In the genomic region with DNA sequence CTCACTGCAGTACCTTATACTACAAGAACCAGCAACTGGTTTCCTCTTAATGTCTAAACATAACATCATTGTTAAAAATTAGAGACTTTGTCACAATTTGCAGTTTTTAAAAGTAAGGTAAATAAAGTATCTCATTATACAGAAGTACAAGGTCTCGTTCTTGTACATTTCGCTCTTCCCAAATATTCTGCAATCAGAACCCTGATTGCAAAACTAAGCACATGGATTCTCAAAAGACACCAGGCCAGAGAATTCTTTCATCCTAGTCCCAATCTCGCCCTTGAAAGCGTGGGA, we compare ENCODE assay signal across 8 cellular contexts. TPM values are rescaled to one million over a fixed set of nuclear protein-coding genes. Genes with fewer than 3 reads are reported as not detected.
A peak's percentile ranks its signal among the peaks of the same experiment; 100 is the strongest.
DNase-seq lines count a peak whose midpoint lies in the region; ATAC-seq, FAIRE-seq and TF ChIP-seq lines count a peak whose summit lies in the region.

No MANE protein-coding gene starts in this region.

- WGBS in GM12878 (ENCODE audit: insufficient coverage, insufficient replicate concordance, low lambda C conversion rate, missing lambda C conversion rate), result 23% methylated on average over 4 of the region's 4 CpGs
- WGBS in lower leg skin, 2 donors, result 2 to 3% methylated on average over 4 of the region's 4 CpGs
- 10% methylated on average over 4 of the region's 4 CpGs for WGBS in thyroid gland, 2 donors

- peak overlapping the region; percentile 25 for H2AFZ ChIP-seq in GM12878 (ENCODE audit: control insufficient read depth, low read depth, low read length)

- intact Hi-C loops in GM12878 (cut with micrococcal nuclease; ENCODE audit: unreplicated experiment), result no loop called here
- intact Hi-C loops in lower leg skin (cut with DNase I; ENCODE audit: low total_unique reads), result no loop called here
- intact Hi-C loops in thyroid gland (cut with DNase I), result no loop called here

- TF ChIP-seq POLR2A in GM12878 (IDR thresholded peaks at IDR 0.05; ENCODE audit: low read depth, low read length), result no peak
- TF ChIP-seq POLR2A in lower leg skin (IDR thresholded peaks at IDR 0.05), result no peak
- no peak for TF ChIP-seq POLR2A in thyroid gland (IDR thresholded peaks at IDR 0.05)

- SMC1A ChIA-PET in GM12878 (lab: Charles Lee; ENCODE audit: uncharacterized antibody, unreplicated experiment), result interaction anchor here (1.1 kb wide), 1 partner anchor 250 kb away, joined by 4 read pairs; no protein-coding TSS in a partner anchor

- POLR2A ChIA-PET in GM12878 (lab: Charles Lee), result no interaction called here

- H3K79me2 ChIP-seq in GM12878 (ENCODE audit: control insufficient read depth, insufficient read depth, low read length), result no peaks in the 10 kb centered on the region

- DNase-seq in activated T-cell treated with anti-CD3 and anti-CD28 coated beads, Interleukin-2, amount 50 U/mL, for 24 hours, result no peak
- DNase-seq in activated T-cell treated with anti-CD3 and anti-CD28 coated beads, Interleukin-2, amount 50 U/mL, for 1 hour, result no peak
- no peak for DNase-seq in GM12878 (ENCODE audit: low read depth, low spot score)
- no peak for DNase-seq in lower leg skin (ENCODE audit: low spot score in 2 of 2)
- no peak for DNase-seq in thyroid gland
- DNase-seq in stimulated activated CD8-positive, alpha-beta memory T cell treated with anti-CD3 and anti-CD28 coated beads, Interleukin-4, amount 100 ng/mL, for 48 hours, result no peak
- DNase-seq in foreskin melanocyte, result no peak
- no peak for DNase-seq in HCEC 1CT

- H3K4me3 Mint-ChIP-seq in activated T-cell treated with anti-CD3 and anti-CD28 coated beads, Interleukin-2, amount 50 U/mL, for 24 hours, result peak overlapping the region; percentile 81

- no TSS peak for BruUV-seq in GM12878 (replicated peaks; lab: Mats Ljungman, UMichigan)

- TF ChIP-seq RAD21 in GM12878 (IDR thresholded peaks at IDR 0.05; ENCODE audit: insufficient read depth, low read depth, low read length), result no peak

- H3K4me1 ChIP-seq in GM12878 (ENCODE audit: control insufficient read depth, insufficient read depth, low read length) (no peaks in the 10 kb centered on the region; the same call in 1 of the 2 replicates), thyroid gland (peaks cover 6 to 9% of the 10 kb centered on the region in 2 donors)

- H3K9ac ChIP-seq in GM12878 (ENCODE audit: control insufficient read depth, insufficient read depth, low read length), result no peak overlapping the region

- H3K36me3 Mint-ChIP-seq in activated T-cell treated with anti-CD3 and anti-CD28 coated beads, Interleukin-2, amount 50 U/mL, for 24 hours (ENCODE audit: low read depth), result peaks cover 3% of the 10 kb centered on the region

- no peaks in the 10 kb centered on the region for H3K9me3 Mint-ChIP-seq in activated T-cell treated with anti-CD3 and anti-CD28 coated beads, Interleukin-2, amount 50 U/mL, for 24 hours

- in situ Hi-C loops in GM12878 (cut with MboI), result no loop called here

- no peaks in the 10 kb centered on the region for H4K20me1 ChIP-seq in GM12878 (ENCODE audit: control insufficient read depth, insufficient read depth)

- no peak for FAIRE-seq in GM12878 (lab: Jason Lieb, UNC)

- no peak for TF ChIP-seq CTCF in GM12878 (IDR thresholded peaks at IDR 0.05 in 2 of 3, conservative IDR thresholded peaks at IDR 0.05 in 1 of 3; ENCODE audit: control insufficient read depth in 2 of 3, extremely low read depth in 1 of 3, insufficient read depth in 1 of 3, low read depth in 3 of 3, low read length in 3 of 3)
- TF ChIP-seq CTCF in lower leg skin (IDR thresholded peaks at IDR 0.05), result no peak
- TF ChIP-seq CTCF in thyroid gland (IDR thresholded peaks at IDR 0.05), result no peak

- H3K27ac Mint-ChIP-seq in activated T-cell treated with anti-CD3 and anti-CD28 coated beads, Interleukin-2, amount 50 U/mL, for 24 hours, result peak overlapping the region; percentile 91

- H3K27me3 ChIP-seq in GM12878 (replicated peaks in 1 of 2; ENCODE audit: control insufficient read depth in 2 of 2, insufficient read depth in 2 of 2, low read length in 1 of 2) (peaks cover 2 to 8% of the 10 kb centered on the region in 2 experiments; a peak in 3 of 4 replicates), thyroid gland (no peaks in the 10 kb centered on the region)

- RAD21 ChIA-PET in GM12878 (lab: Charles Lee; ENCODE audit: unreplicated experiment), result no interaction called here

- H3K4me2 ChIP-seq in GM12878 (ENCODE audit: control insufficient read depth, insufficient read depth), result peak overlapping the region; percentile 70

- H3K36me3 ChIP-seq in GM12878 (ENCODE audit: control insufficient read depth in 2 of 2, insufficient read depth in 2 of 2, low read length in 1 of 2) (no peaks in the 10 kb centered on the region), thyroid gland (no peaks in the 10 kb centered on the region)

- CTCF ChIA-PET in GM12878 (lab: Yijun Ruan, JAX), result no interaction called here

- H3K9me3 ChIP-seq in GM12878 (replicated peaks; ENCODE audit: control insufficient read depth, insufficient read depth, low read length) (no peaks in the 10 kb centered on the region), thyroid gland (no peaks in the 10 kb centered on the region)

- no peak for ATAC-seq in GM12878

- H3K4me1 Mint-ChIP-seq in activated T-cell treated with anti-CD3 and anti-CD28 coated beads, Interleukin-2, amount 50 U/mL, for 24 hours (ENCODE audit: low read depth), result peaks cover 21% of the 10 kb centered on the region

- TF ChIP-seq EP300 in GM12878 (IDR thresholded peaks at IDR 0.05; ENCODE audit: borderline replicate concordance in 1 of 2, control insufficient read depth in 1 of 2, low read depth in 2 of 2, low read length in 2 of 2), result no peak

- H3K4me3 ChIP-seq in GM12878 (peak overlapping the region; percentile 61), lower leg skin (ENCODE audit: low read depth, poor library complexity, severe bottlenecking) (peak overlapping the region; percentile 48), thyroid gland (replicated peaks in 1 of 3) (peak overlapping the region; percentile 47 to 66 (median 63))

- no peaks in the 10 kb centered on the region for H3K27me3 Mint-ChIP-seq in activated T-cell treated with anti-CD3 and anti-CD28 coated beads, Interleukin-2, amount 50 U/mL, for 24 hours

- H3K27ac ChIP-seq in GM12878 (ENCODE audit: control insufficient read depth, insufficient read depth) (no peak overlapping the region), thyroid gland (peak overlapping the region; percentile 82 to 98 (median 92))

TF ChIP-seq in GM12878, 131 proteins besides CTCF, POLR2A, EP300 and RAD21 (continues in another document):
- TF ChIP-seq, protein P1, sequence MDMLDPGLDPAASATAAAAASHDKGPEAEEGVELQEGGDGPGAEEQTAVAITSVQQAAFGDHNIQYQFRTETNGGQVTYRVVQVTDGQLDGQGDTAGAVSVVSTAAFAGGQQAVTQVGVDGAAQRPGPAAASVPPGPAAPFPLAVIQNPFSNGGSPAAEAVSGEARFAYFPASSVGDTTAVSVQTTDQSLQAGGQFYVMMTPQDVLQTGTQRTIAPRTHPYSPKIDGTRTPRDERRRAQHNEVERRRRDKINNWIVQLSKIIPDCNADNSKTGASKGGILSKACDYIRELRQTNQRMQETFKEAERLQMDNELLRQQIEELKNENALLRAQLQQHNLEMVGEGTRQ (IDR thresholded peaks at IDR 0.05; ENCODE audit: borderline replicate concordance, low read depth, low read length), result no peak
- TF ChIP-seq YY1 (IDR thresholded peaks at IDR 0.05; ENCODE audit: low read depth, low read length), result no peak
- no peak for TF ChIP-seq STAT3 (IDR thresholded peaks at IDR 0.05; ENCODE audit: low read depth, low read length)
- TF ChIP-seq, protein P2, sequence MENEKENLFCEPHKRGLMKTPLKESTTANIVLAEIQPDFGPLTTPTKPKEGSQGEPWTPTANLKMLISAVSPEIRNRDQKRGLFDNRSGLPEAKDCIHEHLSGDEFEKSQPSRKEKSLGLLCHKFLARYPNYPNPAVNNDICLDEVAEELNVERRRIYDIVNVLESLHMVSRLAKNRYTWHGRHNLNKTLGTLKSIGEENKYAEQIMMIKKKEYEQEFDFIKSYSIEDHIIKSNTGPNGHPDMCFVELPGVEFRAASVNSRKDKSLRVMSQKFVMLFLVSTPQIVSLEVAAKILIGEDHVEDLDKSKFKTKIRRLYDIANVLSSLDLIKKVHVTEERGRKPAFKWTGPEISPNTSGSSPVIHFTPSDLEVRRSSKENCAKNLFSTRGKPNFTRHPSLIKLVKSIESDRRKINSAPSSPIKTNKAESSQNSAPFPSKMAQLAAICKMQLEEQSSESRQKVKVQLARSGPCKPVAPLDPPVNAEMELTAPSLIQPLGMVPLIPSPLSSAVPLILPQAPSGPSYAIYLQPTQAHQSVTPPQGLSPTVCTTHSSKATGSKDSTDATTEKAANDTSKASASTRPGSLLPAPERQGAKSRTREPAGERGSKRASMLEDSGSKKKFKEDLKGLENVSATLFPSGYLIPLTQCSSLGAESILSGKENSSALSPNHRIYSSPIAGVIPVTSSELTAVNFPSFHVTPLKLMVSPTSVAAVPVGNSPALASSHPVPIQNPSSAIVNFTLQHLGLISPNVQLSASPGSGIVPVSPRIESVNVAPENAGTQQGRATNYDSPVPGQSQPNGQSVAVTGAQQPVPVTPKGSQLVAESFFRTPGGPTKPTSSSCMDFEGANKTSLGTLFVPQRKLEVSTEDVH (IDR thresholded peaks at IDR 0.05; ENCODE audit: low read depth, partially characterized antibody), result no peak

RNA-seq across cellular contexts. Expression of a gene that starts 0.4 kb away (rescaled TPM):
- 0.40 TPM in 1 of 2 replicates, not detected in the other for total RNA-seq in GM12878 (2013; cell fraction: nucleolus; rRNA removed)
- 0.06 and 0.22 TPM in 2 replicates for total RNA-seq in GM12878 (2014; rRNA removed)
- total RNA-seq in GM12878 (2014; rRNA removed; fragmentation: Illumina TruSeq; extraction: Trizol), result 0.37 and 0.58 TPM in 2 replicates
- 0.21 and 0.33 TPM in 2 replicates for total RNA-seq in GM12878 (2021)
- polyA plus RNA-seq in GM12878 (2011; ENCODE audit: low read depth), result 0.12 TPM
- polyA plus RNA-seq in GM12878 (2011; rRNA removed), result 0.12 and 0.40 TPM in 2 replicates
- polyA plus RNA-seq in GM12878 (2011; cell fraction: cytosol; rRNA removed), result 0.03 TPM in 1 of 2 replicates, not detected in the other
- polyA plus RNA-seq in GM12878 (2011; cell fraction: nucleus; rRNA removed), result not detected in 2 replicates
- 0.37 and 0.51 TPM in 2 replicates for polyA plus RNA-seq in GM12878 (2012)
- polyA plus RNA-seq in GM12878 (2014; fragmentation: Illumina TruSeq; extraction: Trizol), result 0.28 and 1.1 TPM in 2 replicates
- under 1 TPM; 0.32 to 0.38 TPM for polyA plus RNA-seq in GM12878 (2014; fragmentation: Nextera tagmentation; extraction: Ambion mirVana)
- polyA plus RNA-seq in GM12878 (2014; rRNA removed), result 0.20 and 0.28 TPM in 2 replicates
- polyA plus RNA-seq in GM12878 (2016; fragmentation: Nextera tagmentation; extraction: Ambion mirVana), result under 1 TPM in 1 of 2 experiments, not detected in 1; 0.21 TPM
- polyA minus RNA-seq in GM12878 (2011; rRNA and poly(A)+ RNA removed), result 0.51 TPM in 1 of 2 replicates, not detected in the other
- not detected in 2 replicates for polyA minus RNA-seq in GM12878 (2011; cell fraction: cytosol; rRNA and poly(A)+ RNA removed)
- polyA minus RNA-seq in GM12878 (2011; cell fraction: nucleus; rRNA and poly(A)+ RNA removed), result not detected in 2 replicates
- 1 to 10 TPM; 2.2 to 5.7 (median 3.1) TPM for total RNA-seq in lower leg skin
- 10 to 100 TPM; 11.7 to 19.1 (median 12.4) TPM for total RNA-seq in thyroid gland
